Comparison of ENCODE assay signal across 1 cellular context in genomic region chr2:55604027-55604565, GRCh38.
TF ChIP-seq lines count a peak whose summit lies in the region.

No MANE protein-coding gene starts in this region.

TF ChIP-seq in SK-N-SH, 30 proteins besides CTCF, POLR2A, EP300 and RAD21 (continued from another document):
- TF ChIP-seq ZBTB33 (IDR thresholded peaks at IDR 0.05; ENCODE audit: borderline replicate concordance, low read depth) (no peak), POLR2AphosphoS5 (IDR thresholded peaks at IDR 0.05; ENCODE audit: low read depth, low read length) (no peak), IRF3 (IDR thresholded peaks at IDR 0.05; ENCODE audit: low read depth, low read length) (no peak)
